Comparison of ENCODE assay signal across 1 cellular context in genomic region chr1:156054500-156055342, GRCh38.
TF ChIP-seq lines count a peak whose summit lies in the region.

LAMTOR2 (plus strand) TSS chr1:156054782; CDS start chr1:156054890, 108 bp downstream.

TF ChIP-seq in HepG2, 621 proteins besides CTCF, POLR2A, EP300 and RAD21 (continued from another document and continues in another):
- TF ChIP-seq ZNF318 (CRISPR knock-in tag; IDR thresholded peaks at IDR 0.05), result no peak
- TF ChIP-seq RCOR2 (CRISPR knock-in tag; IDR thresholded peaks at IDR 0.05), result no peak
- TF ChIP-seq, protein P1, sequence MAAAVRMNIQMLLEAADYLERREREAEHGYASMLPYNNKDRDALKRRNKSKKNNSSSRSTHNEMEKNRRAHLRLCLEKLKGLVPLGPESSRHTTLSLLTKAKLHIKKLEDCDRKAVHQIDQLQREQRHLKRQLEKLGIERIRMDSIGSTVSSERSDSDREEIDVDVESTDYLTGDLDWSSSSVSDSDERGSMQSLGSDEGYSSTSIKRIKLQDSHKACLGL (CRISPR knock-in tag; IDR thresholded peaks at IDR 0.05), result no peak
- peak; percentile 40; the same call in 1 of the 2 replicates for TF ChIP-seq ZNF776 (CRISPR knock-in tag; IDR thresholded peaks at IDR 0.05)
- TF ChIP-seq CHD2 (IDR thresholded peaks at IDR 0.05; ENCODE audit: low read depth, low read length), result peak; percentile 82
- peak; percentile 32; the same call in 1 of the 2 replicates for TF ChIP-seq ZNF563 (CRISPR knock-in tag; IDR thresholded peaks at IDR 0.05)
- TF ChIP-seq, protein P2, sequence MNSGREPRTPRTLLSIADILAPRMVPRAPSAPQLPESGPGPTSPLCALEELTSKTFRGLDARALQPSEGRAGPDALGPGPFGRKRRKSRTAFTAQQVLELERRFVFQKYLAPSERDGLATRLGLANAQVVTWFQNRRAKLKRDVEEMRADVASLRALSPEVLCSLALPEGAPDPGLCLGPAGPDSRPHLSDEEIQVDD (CRISPR knock-in tag; IDR thresholded peaks at IDR 0.05; ENCODE audit: borderline replicate concordance), result no peak
- no peak for TF ChIP-seq HES4 (CRISPR knock-in tag; IDR thresholded peaks at IDR 0.05; ENCODE audit: borderline replicate concordance)
- TF ChIP-seq, protein P3, sequence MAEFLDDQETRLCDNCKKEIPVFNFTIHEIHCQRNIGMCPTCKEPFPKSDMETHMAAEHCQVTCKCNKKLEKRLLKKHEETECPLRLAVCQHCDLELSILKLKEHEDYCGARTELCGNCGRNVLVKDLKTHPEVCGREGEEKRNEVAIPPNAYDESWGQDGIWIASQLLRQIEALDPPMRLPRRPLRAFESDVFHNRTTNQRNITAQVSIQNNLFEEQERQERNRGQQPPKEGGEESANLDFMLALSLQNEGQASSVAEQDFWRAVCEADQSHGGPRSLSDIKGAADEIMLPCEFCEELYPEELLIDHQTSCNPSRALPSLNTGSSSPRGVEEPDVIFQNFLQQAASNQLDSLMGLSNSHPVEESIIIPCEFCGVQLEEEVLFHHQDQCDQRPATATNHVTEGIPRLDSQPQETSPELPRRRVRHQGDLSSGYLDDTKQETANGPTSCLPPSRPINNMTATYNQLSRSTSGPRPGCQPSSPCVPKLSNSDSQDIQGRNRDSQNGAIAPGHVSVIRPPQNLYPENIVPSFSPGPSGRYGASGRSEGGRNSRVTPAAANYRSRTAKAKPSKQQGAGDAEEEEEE (CRISPR knock-in tag; IDR thresholded peaks at IDR 0.05; ENCODE audit: borderline replicate concordance), result no peak
- no peak for TF ChIP-seq SNAPC5 (CRISPR knock-in tag; IDR thresholded peaks at IDR 0.05; ENCODE audit: borderline replicate concordance)
- TF ChIP-seq ELF3 (CRISPR knock-in tag; IDR thresholded peaks at IDR 0.05), result peak; percentile 66
- TF ChIP-seq NRL (CRISPR knock-in tag; IDR thresholded peaks at IDR 0.05; ENCODE audit: borderline replicate concordance), result peak; percentile 96
- no peak for TF ChIP-seq BCLAF1 (IDR thresholded peaks at IDR 0.05)
- no peak for TF ChIP-seq TFE3 (CRISPR knock-in tag; IDR thresholded peaks at IDR 0.05)
- TF ChIP-seq ZC3H13 (CRISPR knock-in tag; IDR thresholded peaks at IDR 0.05), result peak; percentile 58; the same call in 1 of the 2 replicates
- no peak for TF ChIP-seq CENPX (CRISPR knock-in tag; IDR thresholded peaks at IDR 0.05)
- no peak for TF ChIP-seq ZNF83 (CRISPR knock-in tag; IDR thresholded peaks at IDR 0.05; ENCODE audit: borderline replicate concordance)
- peak; percentile 57; the same call in 1 of the 2 replicates for TF ChIP-seq ISL2 (CRISPR knock-in tag; IDR thresholded peaks at IDR 0.05)
- TF ChIP-seq ZNF143 (CRISPR knock-in tag; IDR thresholded peaks at IDR 0.05), result peak; percentile 100
- TF ChIP-seq SMAD3 (CRISPR knock-in tag; IDR thresholded peaks at IDR 0.05), result peak; percentile 90
- no peak for TF ChIP-seq CREBL2 (CRISPR knock-in tag; IDR thresholded peaks at IDR 0.05; ENCODE audit: borderline replicate concordance)
- TF ChIP-seq ATM (IDR thresholded peaks at IDR 0.05; ENCODE audit: borderline replicate concordance), result no peak
- TF ChIP-seq ZNF431 (CRISPR knock-in tag; IDR thresholded peaks at IDR 0.05; ENCODE audit: borderline replicate concordance, low read depth), result no peak
- TF ChIP-seq ELF1 (CRISPR knock-in tag; IDR thresholded peaks at IDR 0.05), result peak; percentile 96
- 0 out of 2 replicates have a peak, but pooled peaks have one; percentile 15 for TF ChIP-seq ZNF557 (CRISPR knock-in tag; IDR thresholded peaks at IDR 0.05)
- no peak for TF ChIP-seq RAD51 (IDR thresholded peaks at IDR 0.05; ENCODE audit: borderline replicate concordance)
- TF ChIP-seq ZBTB38 (CRISPR knock-in tag; IDR thresholded peaks at IDR 0.05), result 0 out of 2 replicates have a peak, but pooled peaks have one; percentile 15
- TF ChIP-seq ZC3H4 (CRISPR knock-in tag; IDR thresholded peaks at IDR 0.05; ENCODE audit: borderline replicate concordance), result 0 out of 2 replicates have a peak, but pooled peaks have one; percentile 8
- TF ChIP-seq KLF12 (CRISPR knock-in tag; IDR thresholded peaks at IDR 0.05; ENCODE audit: borderline replicate concordance), result peak; percentile 74; the same call in 1 of the 2 replicates
- TF ChIP-seq, protein P4, sequence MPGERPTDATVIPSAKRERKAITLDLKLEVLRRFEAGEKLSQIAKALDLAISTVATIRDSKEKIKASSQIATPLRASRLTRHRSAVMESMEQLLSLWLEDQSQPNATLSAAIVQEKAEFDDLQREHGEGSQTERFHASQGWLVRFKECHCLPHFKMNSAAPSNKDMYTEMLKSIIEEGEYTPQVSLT (CRISPR knock-in tag; IDR thresholded peaks at IDR 0.05; ENCODE audit: borderline replicate concordance, low read depth), result peak; percentile 17; the same call in 1 of the 2 replicates
- TF ChIP-seq ARID2 (CRISPR knock-in tag; IDR thresholded peaks at IDR 0.05; ENCODE audit: borderline replicate concordance), result peak; percentile 21; the same call in 1 of the 2 replicates
- TF ChIP-seq POGK (CRISPR knock-in tag; conservative IDR thresholded peaks at IDR 0.05), result peak; percentile 72
- peak; percentile 57; the same call in 1 of the 2 replicates for TF ChIP-seq FOXA3 (CRISPR knock-in tag; IDR thresholded peaks at IDR 0.05)
- TF ChIP-seq SOX5 (CRISPR knock-in tag; IDR thresholded peaks at IDR 0.05; ENCODE audit: borderline replicate concordance), result peak; percentile 57; the same call in 1 of the 2 replicates
- TF ChIP-seq CEBPG (CRISPR knock-in tag; IDR thresholded peaks at IDR 0.05), result no peak; the same call in 1 of the 2 replicates
- TF ChIP-seq, protein P5, sequence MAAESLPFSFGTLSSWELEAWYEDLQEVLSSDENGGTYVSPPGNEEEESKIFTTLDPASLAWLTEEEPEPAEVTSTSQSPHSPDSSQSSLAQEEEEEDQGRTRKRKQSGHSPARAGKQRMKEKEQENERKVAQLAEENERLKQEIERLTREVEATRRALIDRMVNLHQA (CRISPR knock-in tag; IDR thresholded peaks at IDR 0.05), result no peak; the same call in 1 of the 2 replicates
- peak; percentile 95 for TF ChIP-seq AHR (CRISPR knock-in tag; IDR thresholded peaks at IDR 0.05)
- peak; percentile 45; the same call in 1 of the 2 replicates for TF ChIP-seq ZNF430 (CRISPR knock-in tag; IDR thresholded peaks at IDR 0.05)
- TF ChIP-seq FOXJ3 (CRISPR knock-in tag; IDR thresholded peaks at IDR 0.05; ENCODE audit: borderline replicate concordance), result 0 out of 2 replicates have a peak, but pooled peaks have one; percentile 64
- peak; percentile 95 for TF ChIP-seq SUZ12 (IDR thresholded peaks at IDR 0.05; ENCODE audit: low read depth, low read length)
- TF ChIP-seq SNRNP70 (IDR thresholded peaks at IDR 0.05; ENCODE audit: low read depth, low read length), result no peak
- TF ChIP-seq, protein P6, sequence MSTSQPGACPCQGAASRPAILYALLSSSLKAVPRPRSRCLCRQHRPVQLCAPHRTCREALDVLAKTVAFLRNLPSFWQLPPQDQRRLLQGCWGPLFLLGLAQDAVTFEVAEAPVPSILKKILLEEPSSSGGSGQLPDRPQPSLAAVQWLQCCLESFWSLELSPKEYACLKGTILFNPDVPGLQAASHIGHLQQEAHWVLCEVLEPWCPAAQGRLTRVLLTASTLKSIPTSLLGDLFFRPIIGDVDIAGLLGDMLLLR (CRISPR knock-in tag; IDR thresholded peaks at IDR 0.05), result no peak; the same call in 1 of the 2 replicates
- TF ChIP-seq ZNF589 (CRISPR knock-in tag; conservative IDR thresholded peaks at IDR 0.05), result no peak; the same call in 1 of the 2 replicates
